Comparison of ENCODE assay signal across 8 cellular contexts in genomic region chr22:45413368-45414211, GRCh38. TPM values are rescaled to one million over a fixed set of nuclear protein-coding genes. Genes with fewer than 3 reads are reported as not detected.
A peak's percentile ranks its signal among the peaks of the same experiment; 100 is the strongest.
DNase-seq lines count a peak whose midpoint lies in the region; ATAC-seq and TF ChIP-seq lines count a peak whose summit lies in the region.

TSS of gene RIBC2 (plus strand) at chr22:45413693. CDS start at chr22:45413887, 194 bp downstream.
TSS of gene SMC1B (minus strand) at chr22:45413599. CDS start at chr22:45413567, 32 bp downstream.

- H3K36me3 ChIP-seq in A673 (ENCODE audit: insufficient read depth, low read length, poor library complexity, severe bottlenecking) (peaks cover 4% of the 10 kb centered on the region), GM23248 (ENCODE audit: low read depth) (no peaks in the 10 kb centered on the region), mucosa of descending colon (ENCODE audit: low read depth) (no peaks in the 10 kb centered on the region)

- POLR2A ChIA-PET in A673 (lab: Charles Lee; ENCODE audit: low non-redundant PET), result interaction anchor here (0.5 to 0.6 kb wide), 2 partner anchors 24 to 407 kb away, joined by 4 to 5 read pairs; no protein-coding TSS in a partner anchor

- H3K9me3 ChIP-seq in A673 (ENCODE audit: low read depth, low read length, poor library complexity, severe bottlenecking) (no peaks in the 10 kb centered on the region), GM23248 (ENCODE audit: low read depth) (no peaks in the 10 kb centered on the region), mucosa of descending colon (no peaks in the 10 kb centered on the region)

- intact Hi-C loops in A673 (cut with micrococcal nuclease; ENCODE audit: unreplicated experiment), result no loop called here
- intact Hi-C loops in mucosa of descending colon (cut with DNase I, micrococcal nuclease), result no loop called here

- TSS peak; percentile 76 for BruUV-seq in A673 (replicated peaks; lab: Mats Ljungman, UMichigan)

- WGBS in GM23248 (ENCODE audit: low coverage in 1 of 2, low lambda C conversion rate in 2 of 2, missing lambda C conversion rate in 2 of 2), 2 experiments, result 4 to 6% methylated on average over 58 to 68 of the region's 68 CpGs

- no peaks in the 10 kb centered on the region for H4K20me1 ChIP-seq in GM23248 (ENCODE audit: insufficient read depth)

- peak; percentile 96 for DNase-seq in A673 (ENCODE audit: low spot score)
- peak; percentile 96 for DNase-seq in GM23248
- DNase-seq in NCI-H69 (lab: John Stamatoyannopoulos, UW), result peak; percentile 98
- DNase-seq in activated CD8-positive, alpha-beta memory T cell treated with anti-CD3 and anti-CD28 coated beads, Interleukin-2, amount 50 U/mL, for 48 hours, result peak; percentile 94
- DNase-seq in epithelial cell of esophagus (ENCODE audit: low read depth), result peak; percentile 71
- DNase-seq in mucosa of descending colon, result peak; percentile 82 to 85 (median 82)
- DNase-seq in stimulated activated CD8-positive, alpha-beta memory T cell treated with anti-CD3 and anti-CD28 coated beads, Interleukin-15, amount 100 ng/mL, for 24 hours (ENCODE audit: low read depth), result peak; percentile 64

- ATAC-seq in mucosa of descending colon (peak; percentile 98), GM21423 (IDR thresholded peaks at IDR 0.05; ENCODE audit: unreplicated experiment) (no peak)

- TF ChIP-seq CTCF in A673 (conservative IDR thresholded peaks at IDR 0.05; ENCODE audit: low read depth, low read length) (0 out of 2 replicates have a peak, but pooled peaks have one; percentile 13), epithelial cell of esophagus (IDR thresholded peaks at IDR 0.05; ENCODE audit: insufficient read depth, low read depth, low read length, missing control alignments) (no peak), mucosa of descending colon (IDR thresholded peaks at IDR 0.05) (no peak)

- H2AFZ ChIP-seq in GM23248, result peak within 1 kb of the TSS; percentile 94

- H3K27me3 ChIP-seq in A673 (replicated peaks; ENCODE audit: insufficient read depth, low read depth, low read length, poor library complexity) (no peaks in the 10 kb centered on the region), GM23248 (replicated peaks; ENCODE audit: insufficient read depth) (no peaks in the 10 kb centered on the region)

- H3K4me3 ChIP-seq in A673 (ENCODE audit: low read depth, low read length, poor library complexity, severe bottlenecking), result peak within 1 kb of the TSS; percentile 48
- H3K4me3 ChIP-seq in GM23248, result peak within 1 kb of the TSS; percentile 78
- peak within 1 kb of the TSS; percentile 45 for H3K4me3 ChIP-seq in epithelial cell of esophagus (ENCODE audit: low read length)
- no peak within 1 kb of the TSS for H3K4me3 ChIP-seq in mucosa of descending colon

- peak within 1 kb of the TSS; percentile 82 for H3K4me2 ChIP-seq in GM23248 (ENCODE audit: unreplicated experiment)

- in situ Hi-C loops in GM23248 (cut with MboI), result no loop called here

- no peaks in the 10 kb centered on the region for H3K9me2 ChIP-seq in GM23248 (ENCODE audit: insufficient read depth)

- H3K27ac ChIP-seq in A673 (ENCODE audit: low read depth, low read length, poor library complexity, severe bottlenecking) (peak within 1 kb of the TSS; percentile 71), GM23248 (peak within 1 kb of the TSS; percentile 61)

- CTCF ChIA-PET in A673 (lab: Charles Lee), result no interaction called here

- H3K4me1 ChIP-seq in A673 (ENCODE audit: insufficient read depth, low read length, poor library complexity, severe bottlenecking) (no peaks in the 10 kb centered on the region), GM23248 (ENCODE audit: insufficient read depth) (no peaks in the 10 kb centered on the region), mucosa of descending colon (ENCODE audit: low read depth) (peaks cover 7% of the 10 kb centered on the region)

- no peaks in the 10 kb centered on the region for H3K79me2 ChIP-seq in GM23248 (ENCODE audit: insufficient read depth)

- no peaks in the 10 kb centered on the region for H3F3A ChIP-seq in GM23248 (ENCODE audit: insufficient read depth)

- H3K9ac ChIP-seq in GM23248, result peak within 1 kb of the TSS; percentile 88

RNA-seq across cellular contexts. Expression of gene RIBC2, which starts in this region (rescaled TPM):
- total RNA-seq in A673 (2021) (13.2 and 14.9 TPM in 2 replicates), mucosa of descending colon (1 to 10 TPM in 2 of 3 donors, under 1 TPM in 1; 0.41 to 2.6 (median 1.6) TPM)
- 0.25 and 0.32 TPM in 2 replicates for total RNA-seq in GM23248 (2014; rRNA removed; shearing (Covaris generic))
- polyA plus RNA-seq in GM23248 (2016; fragmentation: Nextera tagmentation; extraction: Ambion mirVana), result 1.3 and 1.9 TPM in 2 replicates

RNA-seq across cellular contexts. Expression of gene SMC1B, which starts in this region (rescaled TPM):
- total RNA-seq in A673 (2021) (not detected in 2 replicates), mucosa of descending colon (not detected)
- total RNA-seq in GM23248 (2014; rRNA removed; shearing (Covaris generic)), result 0.13 TPM in 1 of 2 replicates, not detected in the other
- polyA plus RNA-seq in GM23248 (2016; fragmentation: Nextera tagmentation; extraction: Ambion mirVana), result 0.08 TPM in 1 of 2 replicates, not detected in the other
